Comparison of ENCODE assay signal across 8 cellular contexts in the genomic region with DNA sequence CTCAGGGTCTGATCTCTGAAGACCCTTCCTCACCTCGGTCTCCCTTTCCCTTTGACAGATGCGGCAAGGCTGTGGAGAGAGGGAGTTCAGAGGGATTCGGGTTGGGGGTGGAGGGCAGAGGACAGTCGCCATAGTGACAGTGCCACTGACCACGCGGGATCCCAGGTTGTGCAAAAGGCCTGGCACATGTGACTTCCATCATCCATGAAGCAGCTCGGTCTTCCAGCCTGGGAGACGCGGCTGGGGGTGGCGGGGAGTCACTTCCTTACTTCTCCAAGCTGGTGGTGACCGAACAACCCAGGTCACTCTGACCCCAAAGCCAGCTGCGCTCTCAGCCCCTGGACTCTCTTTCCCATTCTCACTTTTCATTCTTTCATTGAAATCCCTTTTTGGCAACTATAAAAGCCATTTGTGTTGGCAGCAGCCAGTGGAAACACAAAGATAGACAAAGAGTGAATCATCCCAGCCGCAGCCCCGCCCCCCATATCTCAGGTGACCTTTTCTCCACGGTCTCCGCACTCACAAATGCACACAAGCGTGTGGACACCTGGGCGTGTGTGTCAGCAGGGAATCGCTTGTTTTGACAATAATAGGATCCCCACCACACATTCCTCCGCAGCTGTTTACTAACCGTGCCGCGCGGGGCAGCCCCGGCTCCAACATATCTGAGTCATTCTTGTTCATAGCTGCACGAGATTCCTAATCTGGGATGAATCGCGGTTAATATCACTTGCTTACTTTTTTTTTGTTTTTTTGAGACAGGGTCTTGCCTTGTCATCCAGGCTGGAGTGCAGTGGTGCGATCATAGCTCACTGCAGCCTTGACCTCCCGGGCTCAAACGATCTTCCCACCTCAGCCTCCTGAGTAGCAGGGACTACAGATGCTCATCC.
DNase-seq lines count a peak whose midpoint lies in the region; ATAC-seq and TF ChIP-seq lines count a peak whose summit lies in the region.

No MANE protein-coding gene starts in this region.

- no peaks in the 10 kb centered on the region for H3K9me3 ChIP-seq in stomach

- intact Hi-C loops in activated T-helper 1 cell treated with anti-CD3 and anti-CD28 coated beads, Interleukin-12 subunit alpha, Interleukin-12 subunit beta, Interleukin-2, Interleukin-4 antibody, amounts not matched to agents 30 ng/mL and 10 ng/mL and 1 ng/mL, durations not matched to agents 14 hours and 24 hours and 36 hours (cut with micrococcal nuclease) = no loop called here
- intact Hi-C loops in stomach (cut with DNase I; ENCODE audit: low total_unique reads) = no loop called here

- no peaks in the 10 kb centered on the region for H3K9me3 Mint-ChIP-seq in activated T-helper 1 cell treated with anti-CD3 and anti-CD28 coated beads, Interleukin-12 subunit alpha, Interleukin-12 subunit beta, Interleukin-2, Interleukin-4 antibody, amounts not matched to agents 30 ng/mL and 10 ng/mL and 1 ng/mL, durations not matched to agents 14 hours and 24 hours and 36 hours
- no peaks in the 10 kb centered on the region for H3K9me3 Mint-ChIP-seq in natural killer cell treated with Interleukin-12 subunit alpha and Interleukin-12 subunit beta and Interleukin-15 and Interleukin-18, amount 100 ng/mL, for 72 hours

- TF ChIP-seq CTCF in AG04449 (IDR thresholded peaks at IDR 0.05; ENCODE audit: insufficient read depth, low read length, missing control alignments) = no peak
- no peak for TF ChIP-seq CTCF in stomach (IDR thresholded peaks at IDR 0.05)

- CTCF ChIA-PET in AG04449 (lab: Yijun Ruan, JAX) = interaction anchor here (0.7 to 1.4 kb wide), 3 partner anchors 9 to 188 kb away, joined by 3 read pairs; no protein-coding TSS in a partner anchor

- WGBS in stomach, 5 donors = 28 to 40% (median 35%) methylated on average over 29 to 31 of the region's 31 CpGs

- no peak overlapping the region for H3K4me3 Mint-ChIP-seq in activated T-helper 1 cell treated with anti-CD3 and anti-CD28 coated beads, Interleukin-12 subunit alpha, Interleukin-12 subunit beta, Interleukin-2, Interleukin-4 antibody, amounts not matched to agents 30 ng/mL and 10 ng/mL and 1 ng/mL, durations not matched to agents 14 hours and 24 hours and 36 hours
- no peak overlapping the region for H3K4me3 Mint-ChIP-seq in natural killer cell treated with Interleukin-12 subunit alpha and Interleukin-12 subunit beta and Interleukin-15 and Interleukin-18, amount 100 ng/mL, for 72 hours

- H3K27ac Mint-ChIP-seq in activated T-helper 1 cell treated with anti-CD3 and anti-CD28 coated beads, Interleukin-12 subunit alpha, Interleukin-12 subunit beta, Interleukin-2, Interleukin-4 antibody, amounts not matched to agents 30 ng/mL and 10 ng/mL and 1 ng/mL, durations not matched to agents 14 hours and 24 hours and 36 hours = peak overlapping the region; percentile 68
- peak overlapping the region in 1 of 2 donors; percentile 77 for H3K27ac Mint-ChIP-seq in natural killer cell treated with Interleukin-12 subunit alpha and Interleukin-12 subunit beta and Interleukin-15 and Interleukin-18, amount 100 ng/mL, for 72 hours

- H3K36me3 Mint-ChIP-seq in activated T-helper 1 cell treated with anti-CD3 and anti-CD28 coated beads, Interleukin-12 subunit alpha, Interleukin-12 subunit beta, Interleukin-2, Interleukin-4 antibody, amounts not matched to agents 30 ng/mL and 10 ng/mL and 1 ng/mL, durations not matched to agents 14 hours and 24 hours and 36 hours (ENCODE audit: low read depth) = no peaks in the 10 kb centered on the region
- no peaks in the 10 kb centered on the region for H3K36me3 Mint-ChIP-seq in natural killer cell treated with Interleukin-12 subunit alpha and Interleukin-12 subunit beta and Interleukin-15 and Interleukin-18, amount 100 ng/mL, for 72 hours

- TF ChIP-seq EP300 in stomach (IDR thresholded peaks at IDR 0.05) = no peak

- POLR2A ChIA-PET in AG04449 (lab: Yijun Ruan, JAX) = no interaction called here

- peaks cover 2% of the 10 kb centered on the region for H3K27me3 Mint-ChIP-seq in activated T-helper 1 cell treated with anti-CD3 and anti-CD28 coated beads, Interleukin-12 subunit alpha, Interleukin-12 subunit beta, Interleukin-2, Interleukin-4 antibody, amounts not matched to agents 30 ng/mL and 10 ng/mL and 1 ng/mL, durations not matched to agents 14 hours and 24 hours and 36 hours (ENCODE audit: insufficient read depth)
- no peaks in the 10 kb centered on the region for H3K27me3 Mint-ChIP-seq in natural killer cell treated with Interleukin-12 subunit alpha and Interleukin-12 subunit beta and Interleukin-15 and Interleukin-18, amount 100 ng/mL, for 72 hours

- peak overlapping the region; percentile 58 to 82 (median 67) for H3K27ac ChIP-seq in stomach

- H3K4me1 ChIP-seq in stomach = peaks cover 10 to 46% (median 28%) of the 10 kb centered on the region in 4 donors

- no peaks in the 10 kb centered on the region for H3K36me3 ChIP-seq in stomach

- no peak for ATAC-seq in natural killer cell treated with Interleukin-12 subunit alpha and Interleukin-12 subunit beta and Interleukin-15 and Interleukin-18, amount 100 ng/mL, for 72 hours

- DNase-seq in AG04449 (ENCODE audit: low read depth, low spot score) (peak; percentile 24), HK-2 (ENCODE audit: unreplicated experiment) (peak; percentile 87), iPS-NIHi11 (ENCODE audit: low spot score) (peak; percentile 47), stomach (peak; percentile 75), NCI-H1930 (lab: John Stamatoyannopoulos, UW) (no peak), NCI-H1694 treated with DMSO at 0.1 percent for 48 hours (lab: John Stamatoyannopoulos, UW) (no peak)
- DNase-seq in activated T-helper 1 cell treated with anti-CD3 and anti-CD28 coated beads, Interleukin-12 subunit alpha, Interleukin-12 subunit beta, Interleukin-2, Interleukin-4 antibody, amounts not matched to agents 30 ng/mL and 10 ng/mL and 1 ng/mL, durations not matched to agents 14 hours and 24 hours and 36 hours (ENCODE audit: low spot score) = no peak
- DNase-seq in natural killer cell treated with Interleukin-12 subunit alpha and Interleukin-12 subunit beta and Interleukin-15 and Interleukin-18, amount 100 ng/mL, for 72 hours (ENCODE audit: low spot score) = no peak

- TF ChIP-seq POLR2A in stomach (IDR thresholded peaks at IDR 0.05) = no peak

- peak overlapping the region; percentile 33; the same call in 1 of the 2 replicates for H3K4me3 ChIP-seq in AG04449 (ENCODE audit: low read depth, low read length)
- H3K4me3 ChIP-seq in stomach = no peak overlapping the region

- H3K27me3 ChIP-seq in stomach = no peaks in the 10 kb centered on the region

- no peaks in the 10 kb centered on the region for H3K4me1 Mint-ChIP-seq in activated T-helper 1 cell treated with anti-CD3 and anti-CD28 coated beads, Interleukin-12 subunit alpha, Interleukin-12 subunit beta, Interleukin-2, Interleukin-4 antibody, amounts not matched to agents 30 ng/mL and 10 ng/mL and 1 ng/mL, durations not matched to agents 14 hours and 24 hours and 36 hours (ENCODE audit: low read depth)
- peaks cover 0 to 16% of the 10 kb centered on the region in 2 donors for H3K4me1 Mint-ChIP-seq in natural killer cell treated with Interleukin-12 subunit alpha and Interleukin-12 subunit beta and Interleukin-15 and Interleukin-18, amount 100 ng/mL, for 72 hours (ENCODE audit: low read depth in 2 of 2)

Comparison
In these comparisons a context has a peak if more than half of its experiments do, and no peak if none do; other contexts are left out.
1. DNase-seq: peak in AG04449 (single experiment), HK-2 (single experiment), iPS-NIHi11 (single experiment) and stomach (single experiment); none in activated T-helper 1 cell treated with anti-CD3 and anti-CD28 coated beads, Interleukin-12 subunit alpha, Interleukin-12 subunit beta, Interleukin-2, Interleukin-4 antibody, amounts not matched to agents 30 ng/mL and 10 ng/mL and 1 ng/mL, durations not matched to agents 14 hours and 24 hours and 36 hours (single experiment), NCI-H1930 (0 of 2), NCI-H1694 treated with DMSO at 0.1 percent for 48 hours (single experiment) and natural killer cell treated with Interleukin-12 subunit alpha and Interleukin-12 subunit beta and Interleukin-15 and Interleukin-18, amount 100 ng/mL, for 72 hours (single experiment).